Comparison of ENCODE assay signal across 37 cellular contexts in the genomic region with DNA sequence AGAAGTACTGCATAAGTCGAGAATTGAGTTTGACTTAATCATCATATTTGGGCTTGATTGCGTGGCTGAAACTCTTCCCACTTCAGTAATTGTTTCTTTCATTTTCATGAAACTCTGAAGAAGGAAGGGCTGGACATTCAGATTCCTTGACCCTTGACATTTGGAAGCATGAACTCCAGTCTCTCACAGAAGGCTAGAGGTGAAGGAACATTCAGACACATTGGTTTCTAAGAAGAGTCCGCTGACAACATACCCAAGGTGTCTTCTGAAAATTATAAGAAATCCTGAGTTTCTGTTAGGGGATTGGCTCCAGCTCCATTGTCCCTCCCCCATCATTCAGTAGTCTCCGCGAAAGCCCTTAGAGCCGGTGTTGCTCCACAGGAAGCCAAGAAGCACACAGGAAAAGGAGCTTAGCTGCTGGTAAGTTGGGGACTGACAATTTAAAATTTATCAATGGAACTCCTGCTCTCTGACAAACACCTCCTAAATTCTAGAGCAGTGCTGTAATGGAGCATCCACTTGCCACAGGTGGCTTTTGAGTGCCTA. TPM values are rescaled to one million over a fixed set of nuclear protein-coding genes. Genes with fewer than 3 reads are reported as not detected.
DNase-seq lines count a peak whose midpoint lies in the region; ATAC-seq and TF ChIP-seq lines count a peak whose summit lies in the region.
"Had no signal": no experiment of that assay in that cellular context is flagged by ENCODE, and none has a peak within 500 bp of the region (broad histone marks: within the 10 kb centered on the region; RNA-seq: fewer than 3 reads in every experiment).

A gene with protein sequence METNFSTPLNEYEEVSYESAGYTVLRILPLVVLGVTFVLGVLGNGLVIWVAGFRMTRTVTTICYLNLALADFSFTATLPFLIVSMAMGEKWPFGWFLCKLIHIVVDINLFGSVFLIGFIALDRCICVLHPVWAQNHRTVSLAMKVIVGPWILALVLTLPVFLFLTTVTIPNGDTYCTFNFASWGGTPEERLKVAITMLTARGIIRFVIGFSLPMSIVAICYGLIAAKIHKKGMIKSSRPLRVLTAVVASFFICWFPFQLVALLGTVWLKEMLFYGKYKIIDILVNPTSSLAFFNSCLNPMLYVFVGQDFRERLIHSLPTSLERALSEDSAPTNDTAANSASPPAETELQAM (plus strand): TSS at position 370 of the 546 bp plus-strand sequence. CDS start 7,479 bp downstream, outside the sequence.

- TF ChIP-seq CTCF in CD14-positive monocyte (IDR thresholded peaks at IDR 0.05) (no peak), glutamatergic neuron (IDR thresholded peaks at IDR 0.05; ENCODE audit: partially characterized antibody, unreplicated experiment) (no peak)

- H3K27me3 Mint-ChIP-seq in CD14-positive monocyte (ENCODE audit: low read depth in 3 of 3), result peaks cover 0 to 2% (median 1%) of the 10 kb centered on the region in 3 donors
- H3K27me3 Mint-ChIP-seq in dendritic cell treated with granulocyte-macrophage colony-stimulating factor and Interleukin-4, amounts not matched to agents 40 ng/mL and 50 ng/mL, for 4 days, result peaks cover 26% of the 10 kb centered on the region
- peaks cover 3% of the 10 kb centered on the region for H3K27me3 Mint-ChIP-seq in glutamatergic neuron (ENCODE audit: unreplicated experiment)
- H3K27me3 Mint-ChIP-seq: activated CD4-positive, alpha-beta T cell treated with anti-CD3 and anti-CD28 coated beads, Interleukin-2, amount 10 ng/mL, durations not matched to agents 24 days and 14 days had no signal

- DNase-seq in CD14-positive monocyte (ENCODE audit: low spot score) (no peak), NOMO-1 (lab: John Stamatoyannopoulos, UW; ENCODE audit: unreplicated experiment in 2 of 2) (peak; percentile 46 to 64), COLO668 (lab: John Stamatoyannopoulos, UW; ENCODE audit: unreplicated experiment) (no peak), glutamatergic neuron (no peak)
- no peak for DNase-seq in stimulated activated naive CD8-positive, alpha-beta T cell treated with anti-CD3 and anti-CD28 coated beads, Interleukin-15, Interleukin-2, amounts not matched to agents 100 U/mL and 50 U/mL, for 24 hours
- DNase-seq in activated CD4-positive, CD25-positive, alpha-beta regulatory T cell (lab: John Stamatoyannopoulos, UW), result no peak
- DNase-seq: ACHN; activated CD4-positive, alpha-beta T cell treated with anti-CD3 and anti-CD28 coated beads, Interleukin-2, amount 10 ng/mL, durations not matched to agents 24 days and 14 days; activated effector memory CD4-positive, alpha-beta T cell treated with anti-CD3 and anti-CD28 coated beads, Interleukin-2, amount 50 U/mL, for 16 hours; activated T-cell treated with anti-CD3 and anti-CD28 coated beads, Interleukin-2, amount 50 U/mL, for 1 hour; DMS79; dorsolateral prefrontal cortex; gastrocnemius medialis; KG1; left ventricle myocardium inferior; MM.1S; mucosa of descending colon; NCI-H146; NCI-H2171; NCI-H524 treated with DMSO at 0.1 percent for 48 hours; retina; small intestine; stimulated activated CD4-positive, alpha-beta T cell treated with anti-CD3 and anti-CD28 coated beads, Interleukin-1b, Interleukin-23, amount 100 ng/mL, for 48 hours; stimulated activated CD8-positive, alpha-beta memory T cell treated with anti-CD3 and anti-CD28 coated beads, Interleukin-4, amount 100 ng/mL, for 48 hours; stomach; T-helper 2 cell; tibial artery had no signal

- H3K9me3 Mint-ChIP-seq in CD14-positive monocyte (peaks cover 0 to 2% (median 0%) of the 10 kb centered on the region in 7 donors), glutamatergic neuron (ENCODE audit: unreplicated experiment) (no peaks in the 10 kb centered on the region)
- no peaks in the 10 kb centered on the region for H3K9me3 Mint-ChIP-seq in dendritic cell treated with granulocyte-macrophage colony-stimulating factor and Interleukin-4, amounts not matched to agents 40 ng/mL and 50 ng/mL, for 4 days
- H3K9me3 Mint-ChIP-seq: natural killer cell treated with Interleukin-12 subunit alpha and Interleukin-12 subunit beta and Interleukin-15 and Interleukin-18, amount 100 ng/mL, for 72 hours had no signal

- H3K4me1 ChIP-seq in mononuclear cell (ENCODE audit: insufficient read depth, low read length), result peaks cover 68% of the 10 kb centered on the region
- H3K4me1 ChIP-seq: gastrocnemius medialis, HAP-1, left ventricle myocardium inferior, stomach, tibial artery had no signal

- H3K4me3 Mint-ChIP-seq in CD14-positive monocyte, result peak within 1 kb of the TSS; percentile 76 to 95
- H3K4me3 Mint-ChIP-seq in dendritic cell treated with granulocyte-macrophage colony-stimulating factor and Interleukin-4, amounts not matched to agents 40 ng/mL and 50 ng/mL, for 4 days, result peak within 1 kb of the TSS; percentile 13
- H3K4me3 Mint-ChIP-seq in glutamatergic neuron (ENCODE audit: unreplicated experiment), result no peak within 1 kb of the TSS
- H3K4me3 Mint-ChIP-seq: activated CD4-positive, alpha-beta T cell treated with anti-CD3 and anti-CD28 coated beads, Interleukin-2, amount 10 ng/mL, durations not matched to agents 24 days and 14 days; central memory CD8-positive, alpha-beta T cell; natural killer cell treated with Interleukin-12 subunit alpha and Interleukin-12 subunit beta and Interleukin-15 and Interleukin-18, amount 100 ng/mL, for 72 hours had no signal

- peak within 1 kb of the TSS; percentile 92 to 97 (median 95) for H3K27ac Mint-ChIP-seq in CD14-positive monocyte
- H3K27ac Mint-ChIP-seq in dendritic cell treated with granulocyte-macrophage colony-stimulating factor and Interleukin-4, amounts not matched to agents 40 ng/mL and 50 ng/mL, for 4 days, result no peak within 1 kb of the TSS
- H3K27ac Mint-ChIP-seq in glutamatergic neuron (ENCODE audit: unreplicated experiment), result no peak within 1 kb of the TSS
- H3K27ac Mint-ChIP-seq: activated CD4-positive, alpha-beta T cell treated with anti-CD3 and anti-CD28 coated beads, Interleukin-2, amount 10 ng/mL, durations not matched to agents 24 days and 14 days; natural killer cell treated with Interleukin-12 subunit alpha and Interleukin-12 subunit beta and Interleukin-15 and Interleukin-18, amount 100 ng/mL, for 72 hours had no signal

- no peak for ATAC-seq in stimulated activated naive CD8-positive, alpha-beta T cell treated with anti-CD3 and anti-CD28 coated beads, Interleukin-15, Interleukin-2, amounts not matched to agents 100 U/mL and 50 U/mL, for 24 hours
- ATAC-seq: gastrocnemius medialis; mucosa of descending colon; natural killer cell treated with Interleukin-12 subunit alpha and Interleukin-12 subunit beta and Interleukin-15 and Interleukin-18, amount 100 ng/mL, for 72 hours had no signal

- H3K4me3 ChIP-seq in mononuclear cell (ENCODE audit: low read length), result peak within 1 kb of the TSS; percentile 46
- H3K4me3 ChIP-seq: gastrocnemius medialis, HAP-1, hepatocyte, left ventricle myocardium inferior, mucosa of descending colon, SK-N-MC, tibial artery had no signal

- no peaks in the 10 kb centered on the region for H3K9me3 ChIP-seq in mononuclear cell (ENCODE audit: low read depth, low read length)
- H3K9me3 ChIP-seq: gastrocnemius medialis, HAP-1, left ventricle myocardium inferior, mucosa of descending colon, tibial artery had no signal

- intact Hi-C loops in CD14-positive monocyte (cut with micrococcal nuclease), result no loop called here
- intact Hi-C loops in dendritic cell treated with granulocyte-macrophage colony-stimulating factor and Interleukin-4, amounts not matched to agents 40 ng/mL and 50 ng/mL, for 4 days (cut with micrococcal nuclease), result no loop called here

- H3K36me3 Mint-ChIP-seq in CD14-positive monocyte, result peaks cover 27 to 28% of the 10 kb centered on the region in 2 donors
- no peaks in the 10 kb centered on the region for H3K36me3 Mint-ChIP-seq in dendritic cell treated with granulocyte-macrophage colony-stimulating factor and Interleukin-4, amounts not matched to agents 40 ng/mL and 50 ng/mL, for 4 days (ENCODE audit: low read depth)
- H3K36me3 Mint-ChIP-seq in glutamatergic neuron (ENCODE audit: unreplicated experiment), result no peaks in the 10 kb centered on the region

- peaks cover 71% of the 10 kb centered on the region for H3K4me1 Mint-ChIP-seq in CD14-positive monocyte
- peaks cover 68% of the 10 kb centered on the region for H3K4me1 Mint-ChIP-seq in dendritic cell treated with granulocyte-macrophage colony-stimulating factor and Interleukin-4, amounts not matched to agents 40 ng/mL and 50 ng/mL, for 4 days (ENCODE audit: low read depth)
- H3K4me1 Mint-ChIP-seq in glutamatergic neuron (ENCODE audit: low read depth, unreplicated experiment), result no peaks in the 10 kb centered on the region
- H3K4me1 Mint-ChIP-seq: activated CD4-positive, alpha-beta T cell treated with anti-CD3 and anti-CD28 coated beads, Interleukin-2, amount 10 ng/mL, durations not matched to agents 24 days and 14 days had no signal

- no peaks in the 10 kb centered on the region for H3K27me3 ChIP-seq in mononuclear cell (ENCODE audit: insufficient read depth, low read length)
- H3K27me3 ChIP-seq: gastrocnemius medialis, hepatocyte had no signal

RNA-seq across cellular contexts. Expression of the gene that starts here (rescaled TPM):
- polyA plus RNA-seq in CD14-positive monocyte, result 100 to 1,000 TPM in 1 of 2 donors, 10 to 100 TPM in 1; 70.3 to 108 TPM
- total RNA-seq in mononuclear cell (7.5 TPM), glutamatergic neuron (ENCODE audit: unreplicated experiment) (not detected)
- total RNA-seq: activated CD4-positive, alpha-beta T cell treated with anti-CD3 and anti-CD28 coated beads, Interleukin-2, amount 10 ng/mL, durations not matched to agents 24 days and 14 days; activated CD8-positive, alpha-beta memory T cell treated with anti-CD3 and anti-CD28 coated beads for 36 hours; hepatocyte; osteocyte had no signal
- polyA plus RNA-seq: BJ, hepatocyte had no signal

Comparison
In these comparisons a context has a peak if more than half of its experiments do, and no peak if none do; other contexts are left out.
1. DNase-seq: peak in NOMO-1 (2 of 2); none in CD14-positive monocyte (single experiment), COLO668 (single experiment), stimulated activated naive CD8-positive, alpha-beta T cell treated with anti-CD3 and anti-CD28 coated beads, Interleukin-15, Interleukin-2, amounts not matched to agents 100 U/mL and 50 U/mL, for 24 hours (single experiment), glutamatergic neuron (single experiment) and activated CD4-positive, CD25-positive, alpha-beta regulatory T cell (0 of 4).
2. H3K27ac Mint-ChIP-seq: peak in CD14-positive monocyte (7 of 7); none in dendritic cell treated with granulocyte-macrophage colony-stimulating factor and Interleukin-4, amounts not matched to agents 40 ng/mL and 50 ng/mL, for 4 days (single experiment) and glutamatergic neuron (single experiment).